In the genomic region with DNA sequence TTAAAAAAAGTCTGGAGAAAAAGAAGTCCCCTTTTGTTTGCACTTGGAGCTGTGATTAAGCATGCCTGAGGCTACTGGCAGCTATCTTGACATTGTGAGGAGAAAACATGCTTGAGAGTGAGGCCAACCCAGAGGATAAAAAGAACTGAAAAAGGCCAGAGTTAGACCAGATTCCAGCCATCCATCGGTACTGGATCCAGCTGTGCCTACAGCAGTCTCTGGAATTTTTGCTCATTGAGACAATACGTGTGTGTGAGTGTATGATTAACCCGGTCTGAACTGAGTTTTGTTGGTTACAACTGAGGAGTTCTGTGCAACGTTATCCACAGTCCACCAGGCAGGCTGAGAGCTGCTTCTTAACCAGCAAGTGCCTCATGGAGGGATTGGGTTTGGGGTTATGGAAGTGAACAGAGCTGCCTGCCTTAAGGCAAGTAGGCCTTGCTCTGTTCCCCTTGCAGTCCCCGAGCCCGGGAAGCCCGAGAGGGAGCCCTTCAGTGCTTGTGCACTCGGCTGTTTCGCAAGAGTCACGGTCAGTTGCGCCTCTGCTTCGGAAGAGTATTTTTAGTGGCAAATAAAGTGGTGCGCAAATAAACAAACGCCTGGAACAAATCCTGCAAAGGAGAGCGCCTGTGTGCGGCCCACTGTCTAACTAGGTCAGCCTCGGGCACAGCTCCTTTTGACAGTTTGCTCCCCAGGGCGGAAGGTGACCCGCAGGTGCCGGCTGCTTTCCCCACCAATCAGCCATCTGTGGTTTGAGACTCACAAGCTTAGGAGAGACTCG, we compare ENCODE assay signal across 10 cellular contexts. TPM values are rescaled to one million over a fixed set of nuclear protein-coding genes. Genes with fewer than 3 reads are reported as not detected.
DNase-seq lines count a peak whose midpoint lies in the region; ATAC-seq and TF ChIP-seq lines count a peak whose summit lies in the region.
"Had no signal": no experiment of that assay in that cellular context is flagged by ENCODE, and none has a peak within 500 bp of the region (broad histone marks: within the 10 kb centered on the region; RNA-seq: fewer than 3 reads in every experiment).

No MANE protein-coding gene starts in this region.

- peak overlapping the region; percentile 70 to 99 (median 90) for H3K27ac ChIP-seq in BLaER1 treated with 17β-estradiol and CSF1 and Interleukin-3, amounts not matched to agents 10 nM and 100 nM
- H3K27ac ChIP-seq in A673 (ENCODE audit: low read depth, low read length, poor library complexity, severe bottlenecking) = no peak overlapping the region

- POLR2A ChIA-PET in A673 (lab: Charles Lee; ENCODE audit: low non-redundant PET) = no interaction called here

- peaks cover 78 to 90% (median 83%) of the 10 kb centered on the region in 10 experiments for H3K4me1 ChIP-seq in BLaER1 treated with 17β-estradiol and CSF1 and Interleukin-3, amounts not matched to agents 10 nM and 100 nM
- no peaks in the 10 kb centered on the region for H3K4me1 ChIP-seq in A673 (ENCODE audit: insufficient read depth, low read length, poor library complexity, severe bottlenecking)
- H3K4me1 ChIP-seq: tibial nerve had no signal

- H3K36me3 Mint-ChIP-seq in chondrocyte (ENCODE audit: low read depth) = no peaks in the 10 kb centered on the region

- H3K4me3 Mint-ChIP-seq in chondrocyte (ENCODE audit: unreplicated experiment) = no peak overlapping the region

- H3K9me3 Mint-ChIP-seq in chondrocyte (ENCODE audit: low read depth) = no peaks in the 10 kb centered on the region

- peak overlapping the region; percentile 79 to 94 (median 88) for H3K4me2 ChIP-seq in BLaER1 treated with 17β-estradiol and CSF1 and Interleukin-3, amounts not matched to agents 10 nM and 100 nM

- peaks cover 8% of the 10 kb centered on the region for H3K4me1 Mint-ChIP-seq in chondrocyte (ENCODE audit: low read depth)

- BruUV-seq in A673 (replicated peaks; lab: Mats Ljungman, UMichigan) = no TSS peak

- intact Hi-C loops in A673 (cut with micrococcal nuclease; ENCODE audit: unreplicated experiment) = no loop called here

- CTCF ChIA-PET in A673 (lab: Charles Lee) = no interaction called here

- peak overlapping the region; percentile 36 to 63 (median 56) for H3K4me3 ChIP-seq in BLaER1 treated with 17β-estradiol and CSF1 and Interleukin-3, amounts not matched to agents 10 nM and 100 nM
- H3K4me3 ChIP-seq in A673 (ENCODE audit: low read depth, low read length, poor library complexity, severe bottlenecking) = no peak overlapping the region
- H3K4me3 ChIP-seq: tibial nerve had no signal

- peaks cover 24% of the 10 kb centered on the region for H3K27me3 Mint-ChIP-seq in chondrocyte (ENCODE audit: low read depth)

- no peaks in the 10 kb centered on the region for H3K27me3 ChIP-seq in BLaER1 treated with 17β-estradiol and CSF1 and Interleukin-3, amounts not matched to agents 10 nM and 100 nM
- H3K27me3 ChIP-seq in A673 (replicated peaks; ENCODE audit: insufficient read depth, low read depth, low read length, poor library complexity) = no peaks in the 10 kb centered on the region
- H3K27me3 ChIP-seq: tibial nerve had no signal

- peaks cover 12 to 32% (median 29%) of the 10 kb centered on the region in 11 experiments for H3K9me3 ChIP-seq in BLaER1 treated with 17β-estradiol and CSF1 and Interleukin-3, amounts not matched to agents 10 nM and 100 nM (replicated peaks in 1 of 11)
- no peaks in the 10 kb centered on the region for H3K9me3 ChIP-seq in A673 (ENCODE audit: low read depth, low read length, poor library complexity, severe bottlenecking)
- H3K9me3 ChIP-seq: tibial nerve had no signal

- ATAC-seq in HG03521 (IDR thresholded peaks at IDR 0.05; ENCODE audit: unreplicated experiment) = no peak

- H3K9ac ChIP-seq in BLaER1 treated with 17β-estradiol and CSF1 and Interleukin-3, amounts not matched to agents 10 nM and 100 nM = peak overlapping the region; percentile 70 to 87 (median 77)

- H3K36me3 ChIP-seq in BLaER1 treated with 17β-estradiol and CSF1 and Interleukin-3, amounts not matched to agents 10 nM and 100 nM = peaks cover 0 to 15% (median 0%) of the 10 kb centered on the region in 11 experiments; a peak in 6 of 22 replicates
- no peaks in the 10 kb centered on the region for H3K36me3 ChIP-seq in A673 (ENCODE audit: insufficient read depth, low read length, poor library complexity, severe bottlenecking)
- H3K36me3 ChIP-seq: tibial nerve had no signal

- peak; percentile 74 for DNase-seq in NCI-H1092 treated with DMSO at 0.1 percent for 48 hours (lab: John Stamatoyannopoulos, UW)
- peak; percentile 26 for DNase-seq in dedifferentiated amniotic fluid mesenchymal stem cell (ENCODE audit: extremely low spot score)
- peak; percentile 62 for DNase-seq in medulla oblongata (ENCODE audit: extremely low spot score)
- DNase-seq in chondrocyte (ENCODE audit: low spot score) = no peak
- no peak for DNase-seq in A673 (ENCODE audit: low spot score)
- no peak for DNase-seq in stimulated activated CD4-positive, alpha-beta T cell treated with anti-CD3 and anti-CD28 coated beads, Interleukin-1b, Interleukin-23, amount 100 ng/mL, for 48 hours
- DNase-seq: T-helper 9 cell had no signal

- no peaks in the 10 kb centered on the region for H4K20me1 ChIP-seq in BLaER1 treated with 17β-estradiol and CSF1 and Interleukin-3, amounts not matched to agents 10 nM and 100 nM

- H3K27ac Mint-ChIP-seq in chondrocyte (ENCODE audit: unreplicated experiment) = no peak overlapping the region

- no peak for TF ChIP-seq CTCF in chondrocyte (IDR thresholded peaks at IDR 0.05)
- no peak for TF ChIP-seq CTCF in A673 (conservative IDR thresholded peaks at IDR 0.05; ENCODE audit: low read depth, low read length)

RNA-seq across cellular contexts. Expression of gene LGI2, which starts 57.1 kb away (rescaled TPM):
- 0.30 to 0.85 TPM (median 0.36 TPM) in 3 replicates for total RNA-seq in chondrocyte
- total RNA-seq in A673 (2021) = 0.43 TPM in 1 of 2 replicates, not detected in the other

Comparison
In these comparisons a context has a peak if more than half of its experiments do, and no peak if none do; other contexts are left out.
1. DNase-seq: peak in NCI-H1092 treated with DMSO at 0.1 percent for 48 hours (single experiment), dedifferentiated amniotic fluid mesenchymal stem cell (single experiment) and medulla oblongata (single experiment); none in chondrocyte (single experiment), A673 (single experiment) and stimulated activated CD4-positive, alpha-beta T cell treated with anti-CD3 and anti-CD28 coated beads, Interleukin-1b, Interleukin-23, amount 100 ng/mL, for 48 hours (single experiment).